8 cellular contexts compared by ENCODE assay signal in the genomic region with DNA sequence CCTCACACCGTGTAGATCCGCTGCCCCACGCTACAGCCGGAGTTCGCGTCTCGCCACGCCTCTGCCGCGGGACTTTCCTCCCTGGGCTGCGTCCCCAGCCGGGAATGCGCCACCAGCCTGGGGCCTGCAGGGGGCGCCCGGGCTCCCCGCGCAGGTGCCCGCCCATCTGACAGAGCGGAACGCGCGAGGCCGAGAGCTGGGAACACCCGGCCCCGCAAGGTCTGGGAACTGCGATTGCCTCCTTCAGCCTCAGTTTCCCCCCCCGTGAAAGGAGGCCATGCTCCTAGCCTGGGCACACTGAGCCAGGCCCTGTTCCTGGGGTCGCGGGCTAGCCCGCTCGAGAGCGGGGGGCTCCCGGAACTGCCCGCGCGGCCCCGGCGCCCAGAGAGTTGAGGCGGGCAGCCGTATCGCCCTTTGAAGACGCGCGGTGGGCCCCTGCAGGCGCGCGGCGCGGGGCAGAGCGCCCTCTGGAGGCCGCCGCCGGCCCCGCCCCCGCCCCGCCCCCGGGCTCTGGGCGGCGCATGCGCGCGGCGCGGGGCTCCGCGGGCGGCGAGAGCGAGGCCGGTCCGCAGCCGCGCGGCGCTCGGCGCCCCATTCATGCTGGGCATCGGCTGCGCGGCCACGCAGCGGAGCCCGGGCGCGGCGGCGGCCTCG. TPM values are rescaled to one million over a fixed set of nuclear protein-coding genes. Genes with fewer than 3 reads are reported as not detected.
A peak's percentile ranks its signal among the peaks of the same experiment; 100 is the strongest.
DNase-seq lines count a peak whose midpoint lies in the region; ATAC-seq, FAIRE-seq and TF ChIP-seq lines count a peak whose summit lies in the region.

A gene (plus strand): TSS at position 594 of the 654 bp plus-strand sequence. CDS start 5,479 bp downstream, outside the sequence.

- no TSS peak for BruUV-seq in A673 (replicated peaks; lab: Mats Ljungman, UMichigan)

- TF ChIP-seq CTCF in A673 (conservative IDR thresholded peaks at IDR 0.05; ENCODE audit: low read depth, low read length) (peak; percentile 93), activated B cell treated with CpG ODN at 0.5 μM for 24 hours (IDR thresholded peaks at IDR 0.05) (peak; percentile 43), kidney (IDR thresholded peaks at IDR 0.05; ENCODE audit: borderline replicate concordance, extremely low read depth, insufficient read depth) (peak; percentile 66)

- peak within 1 kb of the TSS; percentile 87 for H3K4me3 Mint-ChIP-seq in activated B cell treated with CpG ODN at 0.5 μM for 24 hours

- POLR2A ChIA-PET in A673 (lab: Charles Lee; ENCODE audit: low non-redundant PET) (no interaction called here), activated B cell treated with CpG ODN at 0.5 μM for 24 hours (lab: Charles Lee) (interaction anchor here (0.7 to 4.3 kb wide), 9 partner anchors 10 to 562 kb away, joined by 3 to 52 read pairs (median 4); a partner anchor contains a TSS)

- H3K36me3 Mint-ChIP-seq in activated B cell treated with CpG ODN at 0.5 μM for 24 hours (ENCODE audit: low read depth) = peaks cover 1% of the 10 kb centered on the region

- peak; percentile 50 for ATAC-seq in GM18519 (IDR thresholded peaks at IDR 0.05; ENCODE audit: low FRiP score, unreplicated experiment)
- ATAC-seq in HG03039 (IDR thresholded peaks at IDR 0.05; ENCODE audit: unreplicated experiment) = peak; percentile 66
- peak; percentile 75 for ATAC-seq in activated B cell treated with CpG ODN at 0.5 μM for 24 hours (ENCODE audit: low read depth)

- H3K9me3 ChIP-seq in A673 (ENCODE audit: low read depth, low read length, poor library complexity, severe bottlenecking) = no peaks in the 10 kb centered on the region
- no peaks in the 10 kb centered on the region for H3K9me3 ChIP-seq in kidney (ENCODE audit: control insufficient read depth in 1 of 2, low read length in 2 of 2)

- intact Hi-C loops in A673 (cut with micrococcal nuclease; ENCODE audit: unreplicated experiment) (loop anchor here (5.0 to 10.0 kb wide), 3 partner anchors 230 to 475 kb away; no protein-coding TSS in a partner anchor), activated B cell treated with CpG ODN at 0.5 μM for 24 hours (cut with micrococcal nuclease) (loop anchor here (1.0 to 5.0 kb wide), 15 partner anchors 10 to 1095 kb away; a partner anchor contains a TSS), kidney (cut with DNase I) (loop anchor here (10.0 kb wide), 1 partner anchor 228 kb away; no protein-coding TSS in a partner anchor)

- H3K27ac ChIP-seq in A673 (ENCODE audit: low read depth, low read length, poor library complexity, severe bottlenecking) (peak within 1 kb of the TSS; percentile 79), caudate nucleus (ENCODE audit: low read depth, low read length) (peak within 1 kb of the TSS; percentile 88), kidney (ENCODE audit: low read depth in 2 of 2, low read length in 2 of 2) (peak within 1 kb of the TSS; percentile 8 to 57)

- H3K27me3 Mint-ChIP-seq in activated B cell treated with CpG ODN at 0.5 μM for 24 hours = peaks cover 4% of the 10 kb centered on the region

- H3K9me3 Mint-ChIP-seq in activated B cell treated with CpG ODN at 0.5 μM for 24 hours = no peaks in the 10 kb centered on the region

- peaks cover 21% of the 10 kb centered on the region for H3K4me1 ChIP-seq in A673 (ENCODE audit: insufficient read depth, low read length, poor library complexity, severe bottlenecking)
- H3K4me1 ChIP-seq in kidney (ENCODE audit: control insufficient read depth in 1 of 2, insufficient read depth in 1 of 2, low read depth in 1 of 2, low read length in 2 of 2) = peaks cover 0 to 10% of the 10 kb centered on the region in 2 donors

- H3K27me3 ChIP-seq in A673 (replicated peaks; ENCODE audit: insufficient read depth, low read depth, low read length, poor library complexity) = no peaks in the 10 kb centered on the region

- peak; percentile 88 for DNase-seq in A673 (ENCODE audit: low spot score)
- peak; percentile 80 for DNase-seq in NCI-H2171 treated with DMSO at 0.1 percent for 48 hours (lab: John Stamatoyannopoulos, UW)
- DNase-seq in activated B cell treated with CpG ODN at 0.5 μM for 24 hours = peak; percentile 92
- DNase-seq in caudate nucleus (lab: John Stamatoyannopoulos, UW) = peak in 44 of 61 donors; percentile 16 to 82 (median 60)
- DNase-seq in kidney = peak; percentile 92
- DNase-seq in stimulated activated CD4-positive, alpha-beta T cell treated with anti-CD3 and anti-CD28 coated beads, Interleukin-15, amount 100 ng/mL, for 48 hours (ENCODE audit: low read depth in 2 of 2) = peak; percentile 68 to 79

- no peaks in the 10 kb centered on the region for H3K36me3 ChIP-seq in A673 (ENCODE audit: insufficient read depth, low read length, poor library complexity, severe bottlenecking)
- no peaks in the 10 kb centered on the region for H3K36me3 ChIP-seq in kidney (ENCODE audit: control insufficient read depth in 1 of 2, insufficient read depth in 2 of 2, low read length in 2 of 2)

- peaks cover 29% of the 10 kb centered on the region for H3K4me1 Mint-ChIP-seq in activated B cell treated with CpG ODN at 0.5 μM for 24 hours

- peak within 1 kb of the TSS; percentile 97 for H3K27ac Mint-ChIP-seq in activated B cell treated with CpG ODN at 0.5 μM for 24 hours

- CTCF ChIA-PET in A673 (lab: Charles Lee) = interaction anchor here (0.6 to 1.0 kb wide), 5 partner anchors 22 to 650 kb away, joined by 3 to 5 read pairs (median 4); no protein-coding TSS in a partner anchor
- CTCF ChIA-PET in activated B cell treated with CpG ODN at 0.5 μM for 24 hours (lab: Charles Lee) = interaction anchor here (0.6 to 3.5 kb wide), 11 partner anchors 9 to 1152 kb away, joined by 3 to 28 read pairs (median 7); no protein-coding TSS in a partner anchor

- H3K9ac ChIP-seq in kidney (ENCODE audit: low read length in 2 of 2) = peak within 1 kb of the TSS; percentile 40 to 77

- H3K4me3 ChIP-seq in A673 (ENCODE audit: low read depth, low read length, poor library complexity, severe bottlenecking) (peak within 1 kb of the TSS; percentile 77), kidney (ENCODE audit: low read length in 2 of 2) (peak within 1 kb of the TSS; percentile 23 to 56)

- no peak for FAIRE-seq in kidney (lab: Jason Lieb, UNC)

RNA-seq across cellular contexts. Expression of the gene that starts here (rescaled TPM):
- total RNA-seq in A673 (2021) (33.6 and 38.4 TPM in 2 replicates), activated B cell treated with CpG ODN at 0.5 μM for 24 hours (47.2 and 55.2 TPM in 2 replicates), kidney (29.0 TPM)
- polyA plus RNA-seq in kidney (ENCODE audit: insufficient read depth, low read depth, low replicate concordance) = 5.3 TPM

Comparison
In these comparisons a context has a peak if more than half of its experiments do, and no peak if none do; other contexts are left out.
1. Peak in every context shown above with its lines: DNase-seq, ATAC-seq, H3K4me3 ChIP-seq and H3K27ac ChIP-seq.
2. H3K27ac ChIP-seq: peak in every context shown above with its lines; median percentile 88 in caudate nucleus; 79 in A673; 32 in kidney.
3. CTCF ChIP-seq: peak in every context shown above with its lines; median percentile 93 in A673; 66 in kidney; 43 in activated B cell treated with CpG ODN at 0.5 μM for 24 hours.